In the genomic region with DNA sequence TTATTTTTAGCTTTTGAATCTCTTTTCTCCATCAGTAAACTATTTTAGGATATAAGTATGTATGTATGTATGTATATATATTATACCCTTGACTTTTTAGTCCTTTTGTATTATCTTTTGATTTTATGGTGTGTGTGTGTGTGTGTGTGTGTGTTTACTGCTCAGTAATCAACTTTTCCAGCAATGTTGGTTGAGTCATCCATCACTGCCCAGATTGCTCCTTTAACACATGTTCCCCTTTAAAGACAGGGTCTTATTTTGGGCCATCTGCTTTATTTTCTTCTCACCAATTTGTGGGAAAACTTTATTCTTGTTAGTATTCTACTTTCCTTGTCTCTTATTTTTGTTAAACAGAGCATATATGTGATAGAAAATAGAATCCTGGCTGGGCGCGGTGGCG, we compare ENCODE assay signal across 20 cellular contexts. TPM values are rescaled to one million over a fixed set of nuclear protein-coding genes. Genes with fewer than 3 reads are reported as not detected.
DNase-seq lines count a peak whose midpoint lies in the region; ATAC-seq, FAIRE-seq and TF ChIP-seq lines count a peak whose summit lies in the region.
"Had no signal": no experiment of that assay in that cellular context is flagged by ENCODE, and none has a peak within 500 bp of the region (broad histone marks: within the 10 kb centered on the region; RNA-seq: fewer than 3 reads in every experiment).

No MANE protein-coding gene starts in this region.

- POLR2A ChIA-PET in HCT116 (lab: Charles Lee) = no interaction called here

- no peak overlapping the region for H3K18ac ChIP-seq in mesenchymal stem cell (ENCODE audit: low read depth in 1 of 2, low read length in 2 of 2)

- H4K8ac ChIP-seq in mesenchymal stem cell (ENCODE audit: low read length) = no peak overlapping the region

- TF ChIP-seq RAD21 in HCT116 (IDR thresholded peaks at IDR 0.05; ENCODE audit: low read depth) = no peak

- peaks cover 22% of the 10 kb centered on the region for H3K79me1 ChIP-seq in mesenchymal stem cell (replicated peaks; ENCODE audit: low read length, poor library complexity, severe bottlenecking)

- H3K9me2 ChIP-seq in HCT116 (ENCODE audit: insufficient read depth) (no peaks in the 10 kb centered on the region), MM.1S (replicated peaks; ENCODE audit: insufficient read depth, low read length) (no peaks in the 10 kb centered on the region)

- no TSS peak for BruUV-seq in HCT116 (replicated peaks; lab: Mats Ljungman, UMichigan)

- no CpG with 5 or more reads among the region's 3 CpGs for WGBS in mesenchymal stem cell
- WGBS in heart right ventricle, 2 donors = 66 to 99% methylated on average over 3 of the region's 3 CpGs

- DNase-seq in HCT116 (ENCODE audit: low read depth, low spot score) = no peak
- DNase-seq in NCI-H69 (lab: John Stamatoyannopoulos, UW) = peak; percentile 40
- peak; percentile 22 for DNase-seq in bronchial epithelial cell (ENCODE audit: low read depth)
- DNase-seq in mesenchymal stem cell = peak; percentile 35
- no peak for DNase-seq in lower lobe of right lung
- no peak for DNase-seq in MM.1S
- DNase-seq in heart right ventricle = no peak
- DNase-seq: CD4-positive, alpha-beta T cell; DMS79 treated with DMSO at 0.1 percent for 48 hours; GDM1; GOT3; HFFc6; KG1; NCI-H1105 treated with DMSO at 0.1 percent for 48 hours; NCI-H1694 treated with DMSO at 0.1 percent for 48 hours; NCI-H2107; NCI-H774; Right ventricle myocardium superior; T-helper 1 cell had no signal

- H3K79me2 ChIP-seq in HCT116 (ENCODE audit: insufficient read depth, low read length) (peaks cover 74% of the 10 kb centered on the region), MM.1S (ENCODE audit: low read length) (peaks cover 63% of the 10 kb centered on the region)

- H2AFZ ChIP-seq in HCT116 (ENCODE audit: low read depth, low read length, poor library complexity, severe bottlenecking) (no peak overlapping the region), mesenchymal stem cell (ENCODE audit: low read depth, low read length) (no peak overlapping the region), MM.1S (ENCODE audit: low read length) (no peak overlapping the region)

- no peaks in the 10 kb centered on the region for H3K36me3 ChIP-seq in HCT116 (ENCODE audit: control insufficient read depth in 1 of 2, insufficient read depth in 2 of 2, low read length in 2 of 2)
- no peaks in the 10 kb centered on the region for H3K36me3 ChIP-seq in bronchial epithelial cell (ENCODE audit: control insufficient read depth, insufficient read depth, low read length)
- no peaks in the 10 kb centered on the region for H3K36me3 ChIP-seq in mesenchymal stem cell (ENCODE audit: control insufficient read depth in 1 of 2, insufficient read depth in 2 of 2, low read depth in 1 of 2, low read length in 2 of 2)
- H3K36me3 ChIP-seq in lower lobe of right lung = no peaks in the 10 kb centered on the region
- H3K36me3 ChIP-seq in MM.1S (replicated peaks; ENCODE audit: insufficient read depth, low read length) = no peaks in the 10 kb centered on the region
- H3K36me3 ChIP-seq in heart right ventricle = no peaks in the 10 kb centered on the region

- RAD21 ChIA-PET in HCT116 (lab: Charles Lee; ENCODE audit: low non-redundant PET in 1 of 2, low total read pairs in 2 of 2, uncharacterized antibody in 2 of 2, unreplicated experiment in 2 of 2) = no interaction called here

- no peak overlapping the region for H3K14ac ChIP-seq in mesenchymal stem cell (ENCODE audit: low read length in 2 of 2)

- H3K4me2 ChIP-seq in HCT116 (ENCODE audit: low read length) (peak overlapping the region; percentile 16; the same call in 1 of the 2 replicates), mesenchymal stem cell (ENCODE audit: low read length, poor library complexity, severe bottlenecking) (no peak overlapping the region), MM.1S (ENCODE audit: low read depth, low read length) (no peak overlapping the region)

- ATAC-seq in HCT116 (no peak), lower lobe of right lung (no peak), heart right ventricle (no peak)
- ATAC-seq: SK-N-SH treated with all-trans-retinoic acid at 6 μM for 48 hours had no signal

- H3K23ac ChIP-seq in mesenchymal stem cell (ENCODE audit: low read length in 2 of 2) = no peak overlapping the region

- H3K4ac ChIP-seq in mesenchymal stem cell (ENCODE audit: low read depth in 1 of 2, low read length in 2 of 2) = no peak overlapping the region

- peaks cover under 1% of the 10 kb centered on the region; the same call in 1 of the 2 replicates for H3F3A ChIP-seq in MM.1S (ENCODE audit: insufficient read depth, low read length)

- H3K27ac ChIP-seq in HCT116 (ENCODE audit: low read depth, low read length) (no peak overlapping the region), mesenchymal stem cell (ENCODE audit: low read length, poor library complexity, severe bottlenecking) (no peak overlapping the region), lower lobe of right lung (no peak overlapping the region), MM.1S (ENCODE audit: low read length) (no peak overlapping the region), heart right ventricle (peak overlapping the region in 2 of 10 donors; percentile 21 to 50)

- no peak for TF ChIP-seq POLR2A in HCT116 (IDR thresholded peaks at IDR 0.05; ENCODE audit: borderline replicate concordance, extremely low read depth, insufficient read depth, insufficient read length)

- peaks cover 29 to 77% of the 10 kb centered on the region in 2 experiments for H3K4me1 ChIP-seq in HCT116 (ENCODE audit: control insufficient read depth in 1 of 2, insufficient read depth in 2 of 2, low read length in 2 of 2)
- peaks cover 17% of the 10 kb centered on the region for H3K4me1 ChIP-seq in mesenchymal stem cell (ENCODE audit: control insufficient read depth, insufficient read depth, low read depth, low read length)
- peaks cover 15% of the 10 kb centered on the region for H3K4me1 ChIP-seq in lower lobe of right lung
- H3K4me1 ChIP-seq in MM.1S (ENCODE audit: low read length) = peaks cover 5% of the 10 kb centered on the region; the same call in 1 of the 2 replicates
- H3K4me1 ChIP-seq in heart right ventricle = peaks cover 6 to 72% (median 55%) of the 10 kb centered on the region in 9 donors

- no peaks in the 10 kb centered on the region for H3K27me3 ChIP-seq in HCT116 (ENCODE audit: insufficient read depth, low read length)
- no peaks in the 10 kb centered on the region for H3K27me3 ChIP-seq in bronchial epithelial cell (ENCODE audit: control insufficient read depth, insufficient read depth, low read length)
- H3K27me3 ChIP-seq in mesenchymal stem cell (ENCODE audit: control insufficient read depth in 1 of 2, insufficient read depth in 1 of 2, low read length in 2 of 2) = no peaks in the 10 kb centered on the region
- no peaks in the 10 kb centered on the region for H3K27me3 ChIP-seq in lower lobe of right lung (ENCODE audit: low read depth)
- H3K27me3 ChIP-seq in MM.1S (replicated peaks; ENCODE audit: insufficient read depth, low read length) = no peaks in the 10 kb centered on the region
- no peaks in the 10 kb centered on the region for H3K27me3 ChIP-seq in heart right ventricle

- 0 out of 2 replicates have a peak overlapping the region, but pooled peaks have one; percentile 11 for H3K9ac ChIP-seq in HCT116 (ENCODE audit: low read length)
- H3K9ac ChIP-seq in mesenchymal stem cell (ENCODE audit: low read length) = no peak overlapping the region
- H3K9ac ChIP-seq in MM.1S (ENCODE audit: low read length) = no peak overlapping the region

- no peak overlapping the region for H2BK12ac ChIP-seq in mesenchymal stem cell (ENCODE audit: low read length in 2 of 2)

- no peak overlapping the region for H2BK120ac ChIP-seq in mesenchymal stem cell (ENCODE audit: low read depth, low read length)

- H2BK15ac ChIP-seq in mesenchymal stem cell (ENCODE audit: low read depth, poor library complexity, severe bottlenecking) = no peak overlapping the region

- CTCF ChIA-PET in HCT116 (lab: Charles Lee) = no interaction called here

- TF ChIP-seq CTCF in HCT116 (IDR thresholded peaks at IDR 0.05 in 2 of 3, conservative IDR thresholded peaks at IDR 0.05 in 1 of 3; ENCODE audit: borderline replicate concordance in 1 of 3, insufficient read depth in 1 of 3, low read depth in 2 of 3, low read length in 2 of 3) = no peak
- TF ChIP-seq CTCF in bronchial epithelial cell (IDR thresholded peaks at IDR 0.05; ENCODE audit: insufficient read depth, low read length, severe bottlenecking) = no peak
- TF ChIP-seq CTCF in lower lobe of right lung (IDR thresholded peaks at IDR 0.05) = no peak
- no peak for TF ChIP-seq CTCF in MM.1S (IDR thresholded peaks at IDR 0.05; ENCODE audit: low read length)
- no peak for TF ChIP-seq CTCF in heart right ventricle (IDR thresholded peaks at IDR 0.05)

- H4K91ac ChIP-seq in mesenchymal stem cell (ENCODE audit: low read length) = no peak overlapping the region

- H4K20me1 ChIP-seq in HCT116 (ENCODE audit: insufficient read depth) (no peaks in the 10 kb centered on the region), MM.1S (ENCODE audit: insufficient read depth, low read length) (no peaks in the 10 kb centered on the region)

- intact Hi-C loops in HCT116 (cut with micrococcal nuclease) = no loop called here
- intact Hi-C loops in lower lobe of right lung (cut with DNase I) = no loop called here
- intact Hi-C loops in heart right ventricle (cut with DNase I) = no loop called here

- H3K9me3 ChIP-seq in HCT116 (ENCODE audit: control insufficient read depth in 1 of 2, insufficient read depth in 1 of 2, low read depth in 1 of 2, low read length in 2 of 2) = no peaks in the 10 kb centered on the region
- H3K9me3 ChIP-seq in mesenchymal stem cell (ENCODE audit: control insufficient read depth, low read length) = no peaks in the 10 kb centered on the region
- H3K9me3 ChIP-seq in lower lobe of right lung = no peaks in the 10 kb centered on the region
- no peaks in the 10 kb centered on the region for H3K9me3 ChIP-seq in MM.1S (replicated peaks; ENCODE audit: insufficient read depth, low read length)
- peaks cover 0 to 7% (median 0%) of the 10 kb centered on the region in 11 donors for H3K9me3 ChIP-seq in heart right ventricle

- no peak for FAIRE-seq in bronchial epithelial cell (lab: Jason Lieb, UNC)

- H2BK5ac ChIP-seq in mesenchymal stem cell (ENCODE audit: low read depth, low read length, poor library complexity, severe bottlenecking) = no peak overlapping the region

- H3K4me3 ChIP-seq in HCT116 (replicated peaks in 1 of 2; ENCODE audit: low read depth in 1 of 2, low read length in 2 of 2) = no peak overlapping the region
- no peak overlapping the region for H3K4me3 ChIP-seq in bronchial epithelial cell (ENCODE audit: low read depth, low read length)
- H3K4me3 ChIP-seq in mesenchymal stem cell (ENCODE audit: insufficient read depth in 1 of 2, low read depth in 1 of 2, low read length in 2 of 2) = no peak overlapping the region
- H3K4me3 ChIP-seq in lower lobe of right lung = no peak overlapping the region
- H3K4me3 ChIP-seq in MM.1S (ENCODE audit: low read length) = no peak overlapping the region
- no peak overlapping the region for H3K4me3 ChIP-seq in heart right ventricle

- H2AK5ac ChIP-seq in mesenchymal stem cell (ENCODE audit: low read length, severe bottlenecking) = no peak overlapping the region

RNA-seq across cellular contexts. Expression of gene ANKRD33B, which starts 28.1 kb away (rescaled TPM):
- total RNA-seq in HCT116 (2021; ENCODE audit: unreplicated experiment) = 10.9 TPM
- polyA plus RNA-seq in HCT116 (2012) = 3.8 and 4.5 TPM in 2 replicates
- total RNA-seq in bronchial epithelial cell = under 0.01 and 0.13 TPM in 2 replicates
- 0.64 TPM for polyA plus RNA-seq in mesenchymal stem cell (2013, experiment 1 of 2)
- 0.71 TPM for polyA plus RNA-seq in mesenchymal stem cell (2013, experiment 2 of 2)
- 5.8 TPM for total RNA-seq in lower lobe of right lung
- total RNA-seq in heart right ventricle = 10 to 100 TPM in 6 of 10 donors, 1 to 10 TPM in 4; 1.9 to 33.0 (median 19.8) TPM
- 1 to 10 TPM in 1 of 2 donors, under 1 TPM in 1; 0.46 to 1.2 TPM for polyA plus RNA-seq in heart right ventricle

Comparison
In these comparisons a context has a peak if more than half of its experiments do, and no peak if none do; other contexts are left out.
1. DNase-seq: peak in NCI-H69 (single experiment), bronchial epithelial cell (single experiment) and mesenchymal stem cell (single experiment); none in HCT116 (single experiment), lower lobe of right lung (single experiment), MM.1S (single experiment) and heart right ventricle (0 of 2).